In genomic region chr3:52123106-52123708, GRCh38 we compare ENCODE assay signal across 8 cellular contexts. TPM values are rescaled to one million over a fixed set of nuclear protein-coding genes. Genes with fewer than 3 reads are reported as not detected.
DNase-seq lines count a peak whose midpoint lies in the region; ATAC-seq and TF ChIP-seq lines count a peak whose summit lies in the region.

No MANE protein-coding gene starts in this region.

- H3K79me1 ChIP-seq in trophoblast cell (ENCODE audit: low read length) = no peaks in the 10 kb centered on the region

- H3K9ac ChIP-seq in trophoblast cell (ENCODE audit: low read length) = no peak overlapping the region

- no peak overlapping the region for H3K4ac ChIP-seq in trophoblast cell (ENCODE audit: low read depth, low read length)

- H2AK5ac ChIP-seq in trophoblast cell (ENCODE audit: low read length) = no peak overlapping the region

- H4K12ac ChIP-seq in trophoblast cell (ENCODE audit: low read depth, low read length) = no peak overlapping the region

- peaks cover 4% of the 10 kb centered on the region for H3K36me3 Mint-ChIP-seq in activated naive CD8-positive, alpha-beta T cell treated with anti-CD3 and anti-CD28 coated beads for 36 hours

- no peaks in the 10 kb centered on the region for H3K27me3 Mint-ChIP-seq in activated naive CD8-positive, alpha-beta T cell treated with anti-CD3 and anti-CD28 coated beads for 36 hours

- H3K18ac ChIP-seq in trophoblast cell (ENCODE audit: low read length) = no peak overlapping the region

- H3K27me3 ChIP-seq in trophoblast cell (ENCODE audit: insufficient read depth, low read length) (no peaks in the 10 kb centered on the region), transverse colon (no peaks in the 10 kb centered on the region)

- no peak overlapping the region for H3K14ac ChIP-seq in trophoblast cell (ENCODE audit: low read length)

- no peak overlapping the region for H2AFZ ChIP-seq in trophoblast cell (ENCODE audit: insufficient read depth, low read length, poor library complexity)

- H3K36me3 ChIP-seq in trophoblast cell (ENCODE audit: control insufficient read depth in 1 of 2, insufficient read depth in 2 of 2, low read length in 2 of 2) (peaks cover 12 to 27% of the 10 kb centered on the region in 2 experiments), transverse colon (no peaks in the 10 kb centered on the region)

- no peak overlapping the region for H4K91ac ChIP-seq in trophoblast cell (ENCODE audit: low read depth, low read length)

- no peaks in the 10 kb centered on the region for H3K9me3 Mint-ChIP-seq in activated naive CD8-positive, alpha-beta T cell treated with anti-CD3 and anti-CD28 coated beads for 36 hours

- no peak for TF ChIP-seq POLR2A in transverse colon (IDR thresholded peaks at IDR 0.05)

- H3K23ac ChIP-seq in trophoblast cell (ENCODE audit: low read length) = no peak overlapping the region

- no peak overlapping the region for H4K8ac ChIP-seq in trophoblast cell (ENCODE audit: low read depth, low read length)

- intact Hi-C loops in head of caudate nucleus (cut with DNase I) = loop anchor here (5.0 kb wide), 2 partner anchors 66 to 121 kb away; partner anchors contain the start of gene DUSP7
- intact Hi-C loops in transverse colon (cut with DNase I; ENCODE audit: low total_unique reads) = loop anchor here (2.0 to 5.0 kb wide), 2 partner anchors 71 to 122 kb away; no protein-coding TSS in a partner anchor

- peak; percentile 36 for DNase-seq in GM04504 (ENCODE audit: low read depth)
- peak; percentile 67 for DNase-seq in HT-29 (ENCODE audit: low spot score)
- DNase-seq in SKM-1 (lab: John Stamatoyannopoulos, UW; ENCODE audit: unreplicated experiment) = peak; percentile 54
- DNase-seq in activated naive CD8-positive, alpha-beta T cell treated with anti-CD3 and anti-CD28 coated beads for 36 hours = peak; percentile 74
- DNase-seq in head of caudate nucleus = peak; percentile 61 to 92 (median 83)
- DNase-seq in trophoblast cell = peak; percentile 73 to 88
- peak; percentile 82 for DNase-seq in transverse colon

- no peak overlapping the region for H2BK12ac ChIP-seq in trophoblast cell (ENCODE audit: low read length)

- no peak overlapping the region for H3K27ac ChIP-seq in trophoblast cell (ENCODE audit: low read depth, low read length)
- H3K27ac ChIP-seq in transverse colon = no peak overlapping the region

- in situ Hi-C loops in transverse colon (cut with MboI; ENCODE audit: low pct_ligation_motif_present in 1 of 4, low pct_unique_long_range_greater_than_20kb in 1 of 4, low sequenced_read_pairs in 3 of 4) = no loop called here

- peak; percentile 89 to 94 (median 92) for TF ChIP-seq CTCF in transverse colon (IDR thresholded peaks at IDR 0.05)

- WGBS in trophoblast cell (ENCODE audit: extremely low coverage, insufficient coverage, insufficient read length) = no CpG with 5 or more reads among the region's 10 CpGs
- WGBS in transverse colon (ENCODE audit: low coverage in 1 of 2), 2 donors = 45% methylated on average over 10 of the region's 10 CpGs; no CpG with 5 or more reads in 1 of the 2 donors

- H3K9me3 ChIP-seq in trophoblast cell (ENCODE audit: insufficient read depth, low read depth, low read length) (peaks cover 1% of the 10 kb centered on the region), transverse colon (no peaks in the 10 kb centered on the region)

- ATAC-seq in GM18870 (IDR thresholded peaks at IDR 0.05; ENCODE audit: unreplicated experiment) = no peak

- no peak overlapping the region for H3K27ac Mint-ChIP-seq in activated naive CD8-positive, alpha-beta T cell treated with anti-CD3 and anti-CD28 coated beads for 36 hours

- H3K4me3 ChIP-seq in trophoblast cell (ENCODE audit: low read depth, low read length) (no peak overlapping the region), transverse colon (no peak overlapping the region)

- no peaks in the 10 kb centered on the region for H3K79me2 ChIP-seq in trophoblast cell (ENCODE audit: control insufficient read depth, insufficient read depth, low read length, poor library complexity)

- H3K4me3 Mint-ChIP-seq in activated naive CD8-positive, alpha-beta T cell treated with anti-CD3 and anti-CD28 coated beads for 36 hours = no peak overlapping the region

- no peak for TF ChIP-seq EP300 in transverse colon (IDR thresholded peaks at IDR 0.05; ENCODE audit: low read depth)

- peaks cover under 1% of the 10 kb centered on the region in 2 experiments for H3K4me1 ChIP-seq in trophoblast cell (ENCODE audit: control insufficient read depth in 1 of 2, insufficient read depth in 2 of 2, low read length in 2 of 2)
- peaks cover 0 to 8% (median 1%) of the 10 kb centered on the region in 4 donors for H3K4me1 ChIP-seq in transverse colon

- H3K4me1 Mint-ChIP-seq in activated naive CD8-positive, alpha-beta T cell treated with anti-CD3 and anti-CD28 coated beads for 36 hours = peaks cover 8% of the 10 kb centered on the region

- H2BK5ac ChIP-seq in trophoblast cell (ENCODE audit: low read depth, low read length, poor library complexity) = no peak overlapping the region

- H3K4me2 ChIP-seq in trophoblast cell (ENCODE audit: low read length) = no peak overlapping the region

- no peak overlapping the region for H2BK120ac ChIP-seq in trophoblast cell (ENCODE audit: insufficient read depth, low read length, poor library complexity)

RNA-seq across cellular contexts. Expression of gene POC1A, which starts 31.0 kb away (rescaled TPM):
- total RNA-seq in HT-29 (2014; rRNA removed; shearing (Covaris generic)) = 25.2 and 27.4 TPM in 2 replicates
- 10 to 100 TPM; 23.8 to 24.8 TPM for total RNA-seq in activated naive CD8-positive, alpha-beta T cell treated with anti-CD3 and anti-CD28 coated beads for 36 hours
- polyA plus RNA-seq in trophoblast cell (2013) = 10.5 and 10.7 TPM in 2 replicates
- 1 to 10 TPM in 2 of 4 donors, under 1 TPM in 1, not detected in 1; 0.80 to 3.1 (median 2.2) TPM for total RNA-seq in transverse colon
